19 cellular contexts compared by ENCODE assay signal in the genomic region with DNA sequence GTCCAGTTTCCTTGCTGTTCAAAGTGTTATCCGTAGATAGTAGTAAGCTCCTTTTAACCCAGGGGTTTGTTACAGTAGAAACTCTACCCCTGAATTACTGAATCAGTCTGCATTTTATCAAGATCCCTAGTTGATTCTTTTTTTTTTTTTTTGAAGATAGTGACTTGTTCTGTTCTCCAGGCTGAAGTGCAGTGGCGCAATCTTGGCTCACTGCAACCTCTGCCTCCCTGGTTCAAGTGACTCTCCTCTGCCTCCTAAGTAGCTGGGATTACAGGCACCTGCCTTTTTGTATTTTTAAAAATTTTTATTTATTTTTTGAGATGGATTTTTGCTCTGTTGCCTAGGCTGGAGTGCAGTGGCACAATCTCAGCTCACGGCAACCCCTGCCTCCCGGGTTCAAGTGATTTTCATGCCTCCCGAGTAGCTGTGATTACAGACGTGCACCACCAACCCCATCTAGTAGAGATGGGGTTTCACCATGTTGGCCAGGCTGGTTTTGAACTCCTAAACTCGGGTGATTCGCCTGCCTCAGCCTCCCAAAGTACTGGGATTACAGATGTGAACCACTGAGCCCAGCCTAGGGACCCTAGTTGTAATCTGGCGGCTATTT. TPM values are rescaled to one million over a fixed set of nuclear protein-coding genes. Genes with fewer than 3 reads are reported as not detected.
DNase-seq lines count a peak whose midpoint lies in the region; FAIRE-seq and TF ChIP-seq lines count a peak whose summit lies in the region.
"Had no signal": no experiment of that assay in that cellular context is flagged by ENCODE, and none has a peak within 500 bp of the region (broad histone marks: within the 10 kb centered on the region; RNA-seq: fewer than 3 reads in every experiment).

No MANE protein-coding gene starts in this region.

- H3K27ac ChIP-seq in small intestine (ENCODE audit: low read depth in 1 of 2, low read length in 1 of 2) = no peak overlapping the region
- H3K27ac ChIP-seq in tibial artery = no peak overlapping the region
- H3K27ac ChIP-seq: pancreas, vagina had no signal

- intact Hi-C loops in tibial artery (cut with DNase I; ENCODE audit: low total_unique reads) = no loop called here

- peak; percentile 20 for DNase-seq in MV-4-11 (lab: John Stamatoyannopoulos, UW)
- DNase-seq in amniotic epithelial cell (ENCODE audit: low read depth) = peak; percentile 78
- peak; percentile 24 for DNase-seq in islet precursor cell
- peak; percentile 5 for DNase-seq in small intestine
- no peak for DNase-seq in DMS153 (lab: John Stamatoyannopoulos, UW)
- no peak for DNase-seq in tibial artery
- DNase-seq in activated gamma-delta T cell (lab: John Stamatoyannopoulos, UW) = no peak
- DNase-seq: activated CD4-positive, alpha-beta T cell treated with anti-CD3 and anti-CD28 coated beads for 4 hours; CD8-positive, alpha-beta T cell; effector memory CD4-positive, alpha-beta T cell; GDM1; HCEC 1CT; left colon; NCI-H1092; NCI-H187 treated with DMSO at 0.1 percent for 48 hours; pancreas had no signal

- H3K36me3 ChIP-seq in small intestine (ENCODE audit: control insufficient read depth in 2 of 2, insufficient read depth in 2 of 2, low read length in 2 of 2) (peaks cover 0 to 5% of the 10 kb centered on the region in 2 donors), tibial artery (peaks cover 0 to 4% (median 3%) of the 10 kb centered on the region in 3 donors)
- H3K36me3 ChIP-seq: pancreas had no signal

- H3K9me3 ChIP-seq in small intestine (ENCODE audit: control insufficient read depth, low read depth) = no peaks in the 10 kb centered on the region
- no peaks in the 10 kb centered on the region for H3K9me3 ChIP-seq in tibial artery
- H3K9me3 ChIP-seq: pancreas, vagina had no signal

- H3K4me3 ChIP-seq in small intestine (ENCODE audit: low read depth in 1 of 2, low read length in 2 of 2) (no peak overlapping the region), tibial artery (no peak overlapping the region)
- H3K4me3 ChIP-seq: K562, pancreas, vagina had no signal

- no peak for FAIRE-seq in small intestine (lab: Jason Lieb, UNC)
- FAIRE-seq: colon, K562, pancreas had no signal

- no peak for TF ChIP-seq CTCF in tibial artery (IDR thresholded peaks at IDR 0.05)

- H3K27me3 ChIP-seq in small intestine (ENCODE audit: control insufficient read depth in 2 of 2, insufficient read depth in 2 of 2, low read length in 2 of 2) (no peaks in the 10 kb centered on the region), tibial artery (no peaks in the 10 kb centered on the region)
- H3K27me3 ChIP-seq: pancreas, vagina had no signal

- WGBS in small intestine, 3 donors = 91 to 94% (median 91%) methylated on average over 9 of the region's 9 CpGs

- H3K4me1 ChIP-seq in small intestine (ENCODE audit: control insufficient read depth in 2 of 2, insufficient read depth in 1 of 2, low read depth in 1 of 2, low read length in 1 of 2) (no peaks in the 10 kb centered on the region), tibial artery (no peaks in the 10 kb centered on the region)

RNA-seq across cellular contexts. Expression of a gene that starts 10.5 kb away (rescaled TPM):
- 10 to 100 TPM in 2 of 3 donors, 1 to 10 TPM in 1; 6.8 to 13.3 (median 11.9) TPM for polyA plus RNA-seq in small intestine

RNA-seq across cellular contexts. Expression of a gene that starts 14.7 kb away (rescaled TPM):
- polyA plus RNA-seq in small intestine = not detected

Comparison
In these comparisons a context has a peak if more than half of its experiments do, and no peak if none do; other contexts are left out.
1. DNase-seq: peak in MV-4-11 (single experiment), amniotic epithelial cell (single experiment), islet precursor cell (single experiment) and small intestine (single experiment); none in DMS153 (single experiment), tibial artery (0 of 2) and activated gamma-delta T cell (single experiment).